1 cellular context compared by ENCODE assay signal in the genomic region with DNA sequence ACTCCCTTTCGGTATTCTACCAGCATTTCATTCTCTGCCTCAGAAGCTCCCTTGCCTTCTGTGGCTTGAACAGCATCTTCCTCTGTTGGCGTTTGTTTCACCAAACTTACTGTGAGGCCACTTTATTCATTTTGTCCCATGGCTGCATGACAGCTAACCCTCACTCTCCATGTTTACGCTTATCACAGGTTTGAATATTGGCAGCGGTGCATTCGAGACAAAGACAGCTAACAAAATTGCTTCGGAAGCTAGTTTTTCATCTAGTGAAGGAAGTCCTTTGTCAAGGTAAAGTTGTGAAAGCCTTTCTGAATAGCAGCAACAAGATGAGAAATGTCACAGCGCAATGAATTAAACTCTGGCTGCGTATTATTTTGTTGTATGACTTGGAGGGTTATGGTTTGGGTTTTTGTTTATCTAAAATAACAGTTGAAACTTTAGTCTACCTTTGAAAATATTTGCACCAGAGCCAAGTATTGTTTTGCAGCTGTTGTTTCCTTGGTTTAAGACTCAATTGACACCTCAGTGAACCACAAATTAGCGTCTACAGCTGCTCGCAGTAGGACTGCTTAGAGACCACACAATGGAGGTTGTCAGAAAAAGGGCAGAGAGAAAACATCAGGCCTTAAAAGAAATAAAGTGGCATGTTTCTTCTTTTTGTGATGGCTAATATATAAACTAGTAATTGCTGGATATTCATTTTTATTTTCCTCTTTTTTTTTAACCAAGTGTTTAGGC.
TF ChIP-seq lines count a peak whose summit lies in the region.

No MANE protein-coding gene starts in this region.

TF ChIP-seq in GM23338, 12 proteins besides CTCF, POLR2A, EP300 and RAD21 (continued from another document):
- TF ChIP-seq, protein P1, sequence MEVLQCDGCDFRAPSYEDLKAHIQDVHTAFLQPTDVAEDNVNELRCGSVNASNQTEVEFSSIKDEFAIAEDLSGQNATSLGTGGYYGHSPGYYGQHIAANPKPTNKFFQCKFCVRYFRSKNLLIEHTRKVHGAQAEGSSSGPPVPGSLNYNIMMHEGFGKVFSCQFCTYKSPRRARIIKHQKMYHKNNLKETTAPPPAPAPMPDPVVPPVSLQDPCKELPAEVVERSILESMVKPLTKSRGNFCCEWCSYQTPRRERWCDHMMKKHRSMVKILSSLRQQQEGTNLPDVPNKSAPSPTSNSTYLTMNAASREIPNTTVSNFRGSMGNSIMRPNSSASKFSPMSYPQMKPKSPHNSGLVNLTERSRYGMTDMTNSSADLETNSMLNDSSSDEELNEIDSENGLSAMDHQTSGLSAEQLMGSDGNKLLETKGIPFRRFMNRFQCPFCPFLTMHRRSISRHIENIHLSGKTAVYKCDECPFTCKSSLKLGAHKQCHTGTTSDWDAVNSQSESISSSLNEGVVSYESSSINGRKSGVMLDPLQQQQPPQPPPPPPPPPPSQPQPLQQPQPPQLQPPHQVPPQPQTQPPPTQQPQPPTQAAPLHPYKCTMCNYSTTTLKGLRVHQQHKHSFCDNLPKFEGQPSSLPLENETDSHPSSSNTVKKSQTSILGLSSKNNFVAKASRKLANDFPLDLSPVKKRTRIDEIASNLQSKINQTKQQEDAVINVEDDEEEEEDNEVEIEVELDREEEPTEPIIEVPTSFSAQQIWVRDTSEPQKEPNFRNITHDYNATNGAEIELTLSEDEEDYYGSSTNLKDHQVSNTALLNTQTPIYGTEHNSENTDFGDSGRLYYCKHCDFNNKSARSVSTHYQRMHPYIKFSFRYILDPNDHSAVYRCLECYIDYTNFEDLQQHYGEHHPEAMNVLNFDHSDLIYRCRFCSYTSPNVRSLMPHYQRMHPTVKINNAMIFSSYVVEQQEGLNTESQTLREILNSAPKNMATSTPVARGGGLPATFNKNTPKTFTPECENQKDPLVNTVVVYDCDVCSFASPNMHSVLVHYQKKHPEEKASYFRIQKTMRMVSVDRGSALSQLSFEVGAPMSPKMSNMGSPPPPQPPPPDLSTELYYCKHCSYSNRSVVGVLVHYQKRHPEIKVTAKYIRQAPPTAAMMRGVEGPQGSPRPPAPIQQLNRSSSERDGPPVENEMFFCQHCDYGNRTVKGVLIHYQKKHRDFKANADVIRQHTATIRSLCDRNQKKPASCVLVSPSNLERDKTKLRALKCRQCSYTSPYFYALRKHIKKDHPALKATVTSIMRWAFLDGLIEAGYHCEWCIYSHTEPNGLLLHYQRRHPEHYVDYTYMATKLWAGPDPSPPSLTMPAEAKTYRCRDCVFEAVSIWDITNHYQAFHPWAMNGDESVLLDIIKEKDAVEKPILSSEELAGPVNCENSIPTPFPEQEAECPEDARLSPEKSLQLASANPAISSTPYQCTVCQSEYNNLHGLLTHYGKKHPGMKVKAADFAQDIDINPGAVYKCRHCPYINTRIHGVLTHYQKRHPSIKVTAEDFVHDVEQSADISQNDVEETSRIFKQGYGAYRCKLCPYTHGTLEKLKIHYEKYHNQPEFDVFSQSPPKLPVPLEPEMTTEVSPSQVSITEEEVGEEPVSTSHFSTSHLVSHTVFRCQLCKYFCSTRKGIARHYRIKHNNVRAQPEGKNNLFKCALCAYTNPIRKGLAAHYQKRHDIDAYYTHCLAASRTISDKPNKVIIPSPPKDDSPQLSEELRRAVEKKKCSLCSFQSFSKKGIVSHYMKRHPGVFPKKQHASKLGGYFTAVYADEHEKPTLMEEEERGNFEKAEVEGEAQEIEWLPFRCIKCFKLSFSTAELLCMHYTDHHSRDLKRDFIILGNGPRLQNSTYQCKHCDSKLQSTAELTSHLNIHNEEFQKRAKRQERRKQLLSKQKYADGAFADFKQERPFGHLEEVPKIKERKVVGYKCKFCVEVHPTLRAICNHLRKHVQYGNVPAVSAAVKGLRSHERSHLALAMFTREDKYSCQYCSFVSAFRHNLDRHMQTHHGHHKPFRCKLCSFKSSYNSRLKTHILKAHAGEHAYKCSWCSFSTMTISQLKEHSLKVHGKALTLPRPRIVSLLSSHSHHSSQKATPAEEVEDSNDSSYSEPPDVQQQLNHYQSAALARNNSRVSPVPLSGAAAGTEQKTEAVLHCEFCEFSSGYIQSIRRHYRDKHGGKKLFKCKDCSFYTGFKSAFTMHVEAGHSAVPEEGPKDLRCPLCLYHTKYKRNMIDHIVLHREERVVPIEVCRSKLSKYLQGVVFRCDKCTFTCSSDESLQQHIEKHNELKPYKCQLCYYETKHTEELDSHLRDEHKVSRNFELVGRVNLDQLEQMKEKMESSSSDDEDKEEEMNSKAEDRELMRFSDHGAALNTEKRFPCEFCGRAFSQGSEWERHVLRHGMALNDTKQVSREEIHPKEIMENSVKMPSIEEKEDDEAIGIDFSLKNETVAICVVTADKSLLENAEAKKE (CRISPR knock-in tag; IDR thresholded peaks at IDR 0.05) = no peak
- TF ChIP-seq ZNF114 (CRISPR knock-in tag; IDR thresholded peaks at IDR 0.05) = no peak
- TF ChIP-seq CREB1 (CRISPR knock-in tag; IDR thresholded peaks at IDR 0.05; ENCODE audit: low read depth) = no peak
- no peak for TF ChIP-seq JUNB (IDR thresholded peaks at IDR 0.05; ENCODE audit: unreplicated experiment)
- TF ChIP-seq ZNF331 (CRISPR knock-in tag; IDR thresholded peaks at IDR 0.05; ENCODE audit: low read depth) = no peak
- no peak for TF ChIP-seq NANOG (IDR thresholded peaks at IDR 0.05; ENCODE audit: borderline replicate concordance)
- TF ChIP-seq EZH2phosphoT487 (IDR thresholded peaks at IDR 0.05; ENCODE audit: unreplicated experiment) = no peak
- TF ChIP-seq STAT1 (IDR thresholded peaks at IDR 0.05; ENCODE audit: unreplicated experiment) = no peak
- TF ChIP-seq, protein P2, sequence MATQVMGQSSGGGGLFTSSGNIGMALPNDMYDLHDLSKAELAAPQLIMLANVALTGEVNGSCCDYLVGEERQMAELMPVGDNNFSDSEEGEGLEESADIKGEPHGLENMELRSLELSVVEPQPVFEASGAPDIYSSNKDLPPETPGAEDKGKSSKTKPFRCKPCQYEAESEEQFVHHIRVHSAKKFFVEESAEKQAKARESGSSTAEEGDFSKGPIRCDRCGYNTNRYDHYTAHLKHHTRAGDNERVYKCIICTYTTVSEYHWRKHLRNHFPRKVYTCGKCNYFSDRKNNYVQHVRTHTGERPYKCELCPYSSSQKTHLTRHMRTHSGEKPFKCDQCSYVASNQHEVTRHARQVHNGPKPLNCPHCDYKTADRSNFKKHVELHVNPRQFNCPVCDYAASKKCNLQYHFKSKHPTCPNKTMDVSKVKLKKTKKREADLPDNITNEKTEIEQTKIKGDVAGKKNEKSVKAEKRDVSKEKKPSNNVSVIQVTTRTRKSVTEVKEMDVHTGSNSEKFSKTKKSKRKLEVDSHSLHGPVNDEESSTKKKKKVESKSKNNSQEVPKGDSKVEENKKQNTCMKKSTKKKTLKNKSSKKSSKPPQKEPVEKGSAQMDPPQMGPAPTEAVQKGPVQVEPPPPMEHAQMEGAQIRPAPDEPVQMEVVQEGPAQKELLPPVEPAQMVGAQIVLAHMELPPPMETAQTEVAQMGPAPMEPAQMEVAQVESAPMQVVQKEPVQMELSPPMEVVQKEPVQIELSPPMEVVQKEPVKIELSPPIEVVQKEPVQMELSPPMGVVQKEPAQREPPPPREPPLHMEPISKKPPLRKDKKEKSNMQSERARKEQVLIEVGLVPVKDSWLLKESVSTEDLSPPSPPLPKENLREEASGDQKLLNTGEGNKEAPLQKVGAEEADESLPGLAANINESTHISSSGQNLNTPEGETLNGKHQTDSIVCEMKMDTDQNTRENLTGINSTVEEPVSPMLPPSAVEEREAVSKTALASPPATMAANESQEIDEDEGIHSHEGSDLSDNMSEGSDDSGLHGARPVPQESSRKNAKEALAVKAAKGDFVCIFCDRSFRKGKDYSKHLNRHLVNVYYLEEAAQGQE (IDR thresholded peaks at IDR 0.05; ENCODE audit: unreplicated experiment) = no peak
- no peak for TF ChIP-seq EZH2 (IDR thresholded peaks at IDR 0.05; ENCODE audit: low read depth, unreplicated experiment)
TF ChIP-seq in GM23338: peak in this region for 0.
